Comparison of ENCODE assay signal across 8 cellular contexts in genomic region chr2:47401789-47402554, GRCh38. TPM values are rescaled to one million over a fixed set of nuclear protein-coding genes. Genes with fewer than 3 reads are reported as not detected.
DNase-seq lines count a peak whose midpoint lies in the region; ATAC-seq and TF ChIP-seq lines count a peak whose summit lies in the region.

No MANE protein-coding gene starts in this region.

- no peaks in the 10 kb centered on the region for H3K27me3 Mint-ChIP-seq in chondrocyte (ENCODE audit: low read depth)
- no peaks in the 10 kb centered on the region for H3K27me3 Mint-ChIP-seq in naive thymus-derived CD8-positive, alpha-beta T cell

- H3K9me3 ChIP-seq in BLaER1 (peaks cover 17% of the 10 kb centered on the region), MM.1S (replicated peaks; ENCODE audit: insufficient read depth, low read length) (no peaks in the 10 kb centered on the region)

- H3K4me1 Mint-ChIP-seq in chondrocyte (ENCODE audit: low read depth) = peaks cover 25% of the 10 kb centered on the region
- H3K4me1 Mint-ChIP-seq in naive thymus-derived CD8-positive, alpha-beta T cell = peaks cover 18 to 38% (median 35%) of the 10 kb centered on the region in 4 donors

- peaks cover 35% of the 10 kb centered on the region for H3K79me2 ChIP-seq in MM.1S (ENCODE audit: low read length)

- DNase-seq in MM.1S = no peak
- DNase-seq in chondrocyte (ENCODE audit: low spot score) = peak; percentile 50
- DNase-seq in naive thymus-derived CD8-positive, alpha-beta T cell = no peak
- DNase-seq in stimulated activated CD4-positive, alpha-beta T cell treated with anti-CD3 and anti-CD28 coated beads, Interleukin-12 subunit alpha, Interleukin-12 subunit beta, amount 100 ng/mL, for 4 hours = no peak
- DNase-seq in NCI-H510A treated with DMSO at 0.1 percent for 48 hours (lab: John Stamatoyannopoulos, UW) = no peak
- DNase-seq in SW480 (ENCODE audit: low spot score) = no peak

- H3K27me3 ChIP-seq in BLaER1 = no peaks in the 10 kb centered on the region
- no peaks in the 10 kb centered on the region for H3K27me3 ChIP-seq in MM.1S (replicated peaks; ENCODE audit: insufficient read depth, low read length)

- H3K27ac Mint-ChIP-seq in chondrocyte (ENCODE audit: unreplicated experiment) = peak overlapping the region; percentile 79
- peak overlapping the region; percentile 83 to 98 (median 95) for H3K27ac Mint-ChIP-seq in naive thymus-derived CD8-positive, alpha-beta T cell

- no peaks in the 10 kb centered on the region for H3K9me2 ChIP-seq in MM.1S (replicated peaks; ENCODE audit: insufficient read depth, low read length)

- H3K36me3 Mint-ChIP-seq in chondrocyte (ENCODE audit: low read depth) = peaks cover 5% of the 10 kb centered on the region
- peaks cover 0 to 8% (median 6%) of the 10 kb centered on the region in 3 donors for H3K36me3 Mint-ChIP-seq in naive thymus-derived CD8-positive, alpha-beta T cell

- H3K4me2 ChIP-seq in BLaER1 = peak overlapping the region; percentile 75
- H3K4me2 ChIP-seq in MM.1S (ENCODE audit: low read depth, low read length) = peak overlapping the region; percentile 89

- H4K20me1 ChIP-seq in BLaER1 (peaks cover 2% of the 10 kb centered on the region; the same call in 1 of the 2 replicates), MM.1S (ENCODE audit: insufficient read depth, low read length) (no peaks in the 10 kb centered on the region)

- no peaks in the 10 kb centered on the region; the same call in 1 of the 2 replicates for H3F3A ChIP-seq in MM.1S (ENCODE audit: insufficient read depth, low read length)

- TF ChIP-seq CTCF in MM.1S (IDR thresholded peaks at IDR 0.05; ENCODE audit: low read length) = no peak
- no peak for TF ChIP-seq CTCF in chondrocyte (IDR thresholded peaks at IDR 0.05)

- peaks cover 21% of the 10 kb centered on the region for H3K4me1 ChIP-seq in BLaER1
- H3K4me1 ChIP-seq in MM.1S (ENCODE audit: low read length) = peaks cover 10% of the 10 kb centered on the region; the same call in 1 of the 2 replicates

- no peak for ATAC-seq in naive thymus-derived CD8-positive, alpha-beta T cell
- ATAC-seq in GM21723 (IDR thresholded peaks at IDR 0.05; ENCODE audit: unreplicated experiment) = no peak

- H3K9me3 Mint-ChIP-seq in chondrocyte (ENCODE audit: low read depth) = peaks cover 4% of the 10 kb centered on the region
- H3K9me3 Mint-ChIP-seq in naive thymus-derived CD8-positive, alpha-beta T cell = no peaks in the 10 kb centered on the region

- H3K9ac ChIP-seq in BLaER1 (peak overlapping the region; percentile 93), MM.1S (ENCODE audit: low read length) (peak overlapping the region; percentile 53; the same call in 1 of the 2 replicates)

- POLR2A ChIA-PET in naive thymus-derived CD8-positive, alpha-beta T cell (lab: Charles Lee) = interaction anchor here (0.8 to 1.2 kb wide), 3 partner anchors 30 to 381 kb away, joined by 3 to 9 read pairs (median 3); partner anchors contain the start of gene MSH6

- H3K36me3 ChIP-seq in BLaER1 (peaks cover 18% of the 10 kb centered on the region), MM.1S (replicated peaks; ENCODE audit: insufficient read depth, low read length) (no peaks in the 10 kb centered on the region)

- H3K27ac ChIP-seq in BLaER1 (peak overlapping the region; percentile 55), MM.1S (ENCODE audit: low read length) (peak overlapping the region; percentile 43; the same call in 1 of the 2 replicates)

- H3K4me3 ChIP-seq in BLaER1 = peak overlapping the region; percentile 86
- peak overlapping the region; percentile 96 for H3K4me3 ChIP-seq in MM.1S (ENCODE audit: low read length)

- peak overlapping the region; percentile 88 for H3K4me3 Mint-ChIP-seq in chondrocyte (ENCODE audit: unreplicated experiment)
- H3K4me3 Mint-ChIP-seq in naive thymus-derived CD8-positive, alpha-beta T cell = peak overlapping the region; percentile 91 to 99 (median 96)

- H2AFZ ChIP-seq in MM.1S (ENCODE audit: low read length) = peak overlapping the region; percentile 76

RNA-seq across cellular contexts. Expression of gene MSH2, which starts 1.0 kb away (rescaled TPM):
- 21.0 to 29.1 TPM (median 21.0 TPM) in 3 replicates for total RNA-seq in chondrocyte
- 10 to 100 TPM; 43.0 to 44.7 TPM for total RNA-seq in naive thymus-derived CD8-positive, alpha-beta T cell
- 10 to 100 TPM; 35.3 to 46.2 (median 40.6) TPM for polyA plus RNA-seq in naive thymus-derived CD8-positive, alpha-beta T cell

RNA-seq across cellular contexts. Expression of gene EPCAM, which starts 32.9 kb away (rescaled TPM):
- 0.75 to 6.4 TPM (median 5.4 TPM) in 3 replicates for total RNA-seq in chondrocyte
- total RNA-seq in naive thymus-derived CD8-positive, alpha-beta T cell = not detected
- not detected for polyA plus RNA-seq in naive thymus-derived CD8-positive, alpha-beta T cell
